In the genomic region with DNA sequence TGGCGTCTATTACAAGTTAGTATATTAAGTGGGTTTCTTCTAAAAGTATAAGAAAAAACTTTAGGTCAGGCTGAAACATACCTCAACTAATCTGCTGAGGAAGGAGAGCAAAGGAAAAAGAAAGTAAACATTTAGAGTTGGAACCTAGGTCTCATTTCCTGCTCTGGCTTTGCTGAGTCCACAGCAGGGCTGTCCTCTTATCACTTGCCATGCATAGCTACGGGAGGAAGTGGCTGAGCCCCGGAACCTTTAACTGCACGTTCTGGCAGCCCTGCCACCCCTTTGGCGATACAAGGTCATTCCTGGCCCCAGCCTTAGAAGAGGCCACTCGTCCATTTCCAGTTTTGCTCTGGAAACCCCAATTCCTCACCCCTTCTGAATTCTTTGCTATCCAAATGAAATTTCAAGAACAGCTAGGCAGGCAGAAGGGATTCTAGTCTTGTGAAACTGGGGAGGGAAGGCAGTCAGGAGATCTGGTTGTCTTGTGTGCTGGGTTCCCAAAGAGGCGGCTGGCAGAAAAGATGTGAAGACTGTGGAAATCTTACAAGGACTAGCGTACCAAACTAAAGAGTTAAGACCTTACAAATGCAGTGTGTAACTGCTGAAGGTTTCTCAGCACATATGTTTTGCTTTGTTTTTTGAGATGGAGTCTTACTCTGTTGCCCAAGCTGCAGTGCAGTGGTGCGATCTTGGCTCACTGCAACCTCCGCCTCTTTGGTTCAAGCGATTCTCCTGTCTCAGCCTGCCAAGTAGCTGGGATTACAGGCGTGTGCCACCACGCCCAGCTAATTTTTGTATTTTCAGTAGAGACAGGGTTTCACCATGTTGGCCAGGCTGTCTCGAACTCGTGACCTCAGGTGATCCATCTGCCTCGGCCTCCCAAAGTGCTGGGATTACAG, we compare ENCODE assay signal across 8 cellular contexts. TPM values are rescaled to one million over a fixed set of nuclear protein-coding genes. Genes with fewer than 3 reads are reported as not detected.
DNase-seq lines count a peak whose midpoint lies in the region; ATAC-seq lines count a peak whose summit lies in the region.

No MANE protein-coding gene starts in this region.

- H3K27me3 ChIP-seq in HUES6 (ENCODE audit: control insufficient read depth, insufficient read depth, low read length) = no peaks in the 10 kb centered on the region
- H3K27me3 ChIP-seq in H7 (ENCODE audit: control insufficient read depth, insufficient read depth, low read length) = no peaks in the 10 kb centered on the region

- ATAC-seq in GM21367 (IDR thresholded peaks at IDR 0.05; ENCODE audit: unreplicated experiment) (peak; percentile 53), left cardiac atrium (peak; percentile 63 to 72)

- intact Hi-C loops in left cardiac atrium (cut with DNase I) = loop anchor here (5.0 to 10.0 kb wide), 2 partner anchors 173 to 176 kb away; no protein-coding TSS in a partner anchor

- DNase-seq in DMS53 (lab: John Stamatoyannopoulos, UW) (peak; percentile 74), left cardiac atrium (peak; percentile 58), COLO829 (ENCODE audit: low spot score) (no peak), H7 (no peak)
- DNase-seq in activated CD8-positive, alpha-beta memory T cell treated with anti-CD3 and anti-CD28 coated beads, Interleukin-2, amount 50 U/mL, for 48 hours = peak; percentile 70
- peak; percentile 11 for DNase-seq in stimulated activated naive CD4-positive, alpha-beta T cell treated with Interleukin-2 at 50 U/mL for 16 hours (lab: John Stamatoyannopoulos, UW)

- peaks cover 23% of the 10 kb centered on the region; the same call in 1 of the 2 replicates for H3K4me1 ChIP-seq in HUES6 (ENCODE audit: control insufficient read depth, insufficient read depth, low read length)

- no peaks in the 10 kb centered on the region for H3K9me3 ChIP-seq in HUES6 (ENCODE audit: control insufficient read depth, insufficient read depth, low read depth, low read length)

- peak overlapping the region; percentile 19; the same call in 1 of the 2 replicates for H3K27ac ChIP-seq in HUES6 (ENCODE audit: low read depth, low read length)

- H3K4me3 ChIP-seq in HUES6 (ENCODE audit: low read depth, low read length) (no peak overlapping the region), H7 (ENCODE audit: insufficient read depth, low read depth, low read length) (no peak overlapping the region)

- H3K36me3 ChIP-seq in HUES6 (ENCODE audit: control insufficient read depth, insufficient read depth, low read length) = peaks cover 23% of the 10 kb centered on the region
- peaks cover 14% of the 10 kb centered on the region for H3K36me3 ChIP-seq in H7 (replicated peaks; ENCODE audit: control insufficient read depth, insufficient read depth, low read length)

- H3K9ac ChIP-seq in HUES6 (ENCODE audit: low read length) = no peak overlapping the region

RNA-seq across cellular contexts. Expression of a gene that starts 19.1 kb away (rescaled TPM):
- total RNA-seq in left cardiac atrium = 10 to 100 TPM; 35.8 to 74.3 TPM
- total RNA-seq in H7 (2014; rRNA removed; shearing (Covaris generic)) = 22.4 and 24.4 TPM in 2 replicates

Comparison
In these comparisons a context has a peak if more than half of its experiments do, and no peak if none do; other contexts are left out.
1. DNase-seq: peak in DMS53 (single experiment), activated CD8-positive, alpha-beta memory T cell treated with anti-CD3 and anti-CD28 coated beads, Interleukin-2, amount 50 U/mL, for 48 hours (single experiment), left cardiac atrium (single experiment) and stimulated activated naive CD4-positive, alpha-beta T cell treated with Interleukin-2 at 50 U/mL for 16 hours (single experiment); none in COLO829 (single experiment) and H7 (single experiment).